In the genomic region with DNA sequence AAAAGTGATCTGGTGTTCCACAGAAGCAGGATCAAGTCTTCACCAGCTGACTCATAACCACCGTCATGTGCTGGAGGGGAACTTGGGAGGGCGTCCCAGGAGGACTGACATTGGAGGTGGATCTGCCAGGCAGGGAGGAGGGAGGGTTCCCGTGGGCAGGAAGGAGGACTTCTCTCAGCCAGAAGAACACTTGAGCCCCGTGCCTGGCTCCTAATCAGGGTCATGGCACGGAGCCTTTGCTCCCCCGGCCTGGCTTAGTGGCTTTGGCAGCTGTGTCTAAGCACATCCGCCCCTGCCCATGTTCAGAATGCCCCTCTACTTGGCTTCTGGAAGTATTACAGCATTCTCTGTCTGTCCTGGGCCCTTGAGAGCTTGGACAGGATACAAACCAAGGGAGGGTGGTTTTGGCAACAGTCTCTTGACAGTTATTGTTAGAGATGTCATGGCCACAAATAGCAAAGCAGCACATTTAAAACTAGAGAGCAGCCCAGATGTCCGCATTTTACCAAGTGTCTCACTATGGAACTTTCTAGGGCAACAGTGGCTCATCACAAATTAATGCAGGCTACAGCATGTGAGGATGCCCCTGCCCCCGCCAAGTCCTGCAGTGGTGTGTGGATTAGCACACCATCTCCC, we compare ENCODE assay signal across 9 cellular contexts. TPM values are rescaled to one million over a fixed set of nuclear protein-coding genes. Genes with fewer than 3 reads are reported as not detected.
A peak's percentile ranks its signal among the peaks of the same experiment; 100 is the strongest.
DNase-seq lines count a peak whose midpoint lies in the region; ATAC-seq, FAIRE-seq and TF ChIP-seq lines count a peak whose summit lies in the region.
"Had no signal": no experiment of that assay in that cellular context is flagged by ENCODE, and none has a peak within 500 bp of the region (broad histone marks: within the 10 kb centered on the region; RNA-seq: fewer than 3 reads in every experiment).

No MANE protein-coding gene starts in this region.

- DNase-seq in brain pericyte (ENCODE audit: low read depth, low spot score) (peak; percentile 58), islet precursor cell (peak; percentile 38), stomach (peak; percentile 31), RCC 7860 (ENCODE audit: low spot score) (no peak)
- DNase-seq in activated naive CD4-positive, alpha-beta T cell treated with anti-CD3 and anti-CD28 coated beads for 36 hours: no peak
- DNase-seq: activated CD4-positive, alpha-beta T cell treated with anti-CD3 and anti-CD28 coated beads for 4 hours had no signal

- POLR2A ChIA-PET in HEK293 (lab: Yijun Ruan, JAX): no interaction called here

- H3K9me3 ChIP-seq in HEK293 (ENCODE audit: control insufficient read depth, insufficient read depth, low read depth, low read length) (no peaks in the 10 kb centered on the region), stomach (no peaks in the 10 kb centered on the region)

- intact Hi-C loops in stomach (cut with DNase I; ENCODE audit: low total_unique reads): no loop called here
- intact Hi-C loops in activated naive CD4-positive, alpha-beta T cell treated with anti-CD3 and anti-CD28 coated beads for 36 hours (cut with micrococcal nuclease): no loop called here

- no peak overlapping the region for H3K27ac Mint-ChIP-seq in activated naive CD4-positive, alpha-beta T cell treated with anti-CD3 and anti-CD28 coated beads for 36 hours

- H3K4me1 Mint-ChIP-seq in activated naive CD4-positive, alpha-beta T cell treated with anti-CD3 and anti-CD28 coated beads for 36 hours (ENCODE audit: low read depth): no peaks in the 10 kb centered on the region

- H3K4me1 ChIP-seq in HEK293 (ENCODE audit: control insufficient read depth, insufficient read depth, low read length) (no peaks in the 10 kb centered on the region), stomach (peaks cover 0 to 15% (median 7%) of the 10 kb centered on the region in 4 donors)

- H3K4me3 Mint-ChIP-seq in activated naive CD4-positive, alpha-beta T cell treated with anti-CD3 and anti-CD28 coated beads for 36 hours: no peak overlapping the region

- CTCF ChIA-PET in HEK293 (lab: Yijun Ruan, JAX): no interaction called here
- CTCF ChIA-PET in activated naive CD4-positive, alpha-beta T cell treated with anti-CD3 and anti-CD28 coated beads for 36 hours (lab: Charles Lee): no interaction called here

- H3K9me3 Mint-ChIP-seq in activated naive CD4-positive, alpha-beta T cell treated with anti-CD3 and anti-CD28 coated beads for 36 hours: no peaks in the 10 kb centered on the region

- no peak for TF ChIP-seq CTCF in HEK293 (tag by site-specific recombination; IDR thresholded peaks at IDR 0.05)
- TF ChIP-seq CTCF in stomach (IDR thresholded peaks at IDR 0.05): no peak

- no peak for FAIRE-seq in RCC 7860 (lab: Jason Lieb, UNC)

- H3K27ac ChIP-seq in HEK293 (ENCODE audit: extremely low read depth, low read depth, low read length): no peak overlapping the region
- peak overlapping the region in 4 of 5 donors; percentile 57 to 79 (median 72) for H3K27ac ChIP-seq in stomach

- peak; percentile 9 for TF ChIP-seq EP300 in stomach (IDR thresholded peaks at IDR 0.05)

- H3K27me3 ChIP-seq in stomach: no peaks in the 10 kb centered on the region

- H3K4me3 ChIP-seq in HEK293 (ENCODE audit: low read depth, low read length): no peak overlapping the region
- H3K4me3 ChIP-seq in stomach: no peak overlapping the region

- peaks cover 20 to 82% of the 10 kb centered on the region in 2 experiments for H3K36me3 ChIP-seq in HEK293 (ENCODE audit: control insufficient read depth in 2 of 2, insufficient read depth in 1 of 2, low read length in 2 of 2)
- peaks cover 55 to 95% (median 93%) of the 10 kb centered on the region in 4 donors for H3K36me3 ChIP-seq in stomach

- 44 to 73% (median 67%) methylated on average over 9 of the region's 9 CpGs for WGBS in stomach, 5 donors

- ATAC-seq in HG03571 (IDR thresholded peaks at IDR 0.05; ENCODE audit: unreplicated experiment) (no peak), GM19351 (IDR thresholded peaks at IDR 0.05; ENCODE audit: unreplicated experiment) (no peak)

- no peak for TF ChIP-seq POLR2A in stomach (IDR thresholded peaks at IDR 0.05)

- H3K27me3 Mint-ChIP-seq in activated naive CD4-positive, alpha-beta T cell treated with anti-CD3 and anti-CD28 coated beads for 36 hours (ENCODE audit: low read depth): no peaks in the 10 kb centered on the region

- peaks cover 26% of the 10 kb centered on the region for H3K36me3 Mint-ChIP-seq in activated naive CD4-positive, alpha-beta T cell treated with anti-CD3 and anti-CD28 coated beads for 36 hours (ENCODE audit: low read depth)

TF ChIP-seq in HEK293, 187 proteins besides CTCF, POLR2A, EP300 and RAD21 (continues in another document):
- TF ChIP-seq SCRT2 (tag by site-specific recombination; IDR thresholded peaks at IDR 0.05): no peak
- TF ChIP-seq ZNF600 (tag by site-specific recombination; IDR thresholded peaks at IDR 0.05): peak; percentile 43; the same call in 1 of the 2 replicates
- TF ChIP-seq ZNF138 (tag by site-specific recombination; IDR thresholded peaks at IDR 0.05; ENCODE audit: borderline replicate concordance): no peak
- TF ChIP-seq, protein P1, sequence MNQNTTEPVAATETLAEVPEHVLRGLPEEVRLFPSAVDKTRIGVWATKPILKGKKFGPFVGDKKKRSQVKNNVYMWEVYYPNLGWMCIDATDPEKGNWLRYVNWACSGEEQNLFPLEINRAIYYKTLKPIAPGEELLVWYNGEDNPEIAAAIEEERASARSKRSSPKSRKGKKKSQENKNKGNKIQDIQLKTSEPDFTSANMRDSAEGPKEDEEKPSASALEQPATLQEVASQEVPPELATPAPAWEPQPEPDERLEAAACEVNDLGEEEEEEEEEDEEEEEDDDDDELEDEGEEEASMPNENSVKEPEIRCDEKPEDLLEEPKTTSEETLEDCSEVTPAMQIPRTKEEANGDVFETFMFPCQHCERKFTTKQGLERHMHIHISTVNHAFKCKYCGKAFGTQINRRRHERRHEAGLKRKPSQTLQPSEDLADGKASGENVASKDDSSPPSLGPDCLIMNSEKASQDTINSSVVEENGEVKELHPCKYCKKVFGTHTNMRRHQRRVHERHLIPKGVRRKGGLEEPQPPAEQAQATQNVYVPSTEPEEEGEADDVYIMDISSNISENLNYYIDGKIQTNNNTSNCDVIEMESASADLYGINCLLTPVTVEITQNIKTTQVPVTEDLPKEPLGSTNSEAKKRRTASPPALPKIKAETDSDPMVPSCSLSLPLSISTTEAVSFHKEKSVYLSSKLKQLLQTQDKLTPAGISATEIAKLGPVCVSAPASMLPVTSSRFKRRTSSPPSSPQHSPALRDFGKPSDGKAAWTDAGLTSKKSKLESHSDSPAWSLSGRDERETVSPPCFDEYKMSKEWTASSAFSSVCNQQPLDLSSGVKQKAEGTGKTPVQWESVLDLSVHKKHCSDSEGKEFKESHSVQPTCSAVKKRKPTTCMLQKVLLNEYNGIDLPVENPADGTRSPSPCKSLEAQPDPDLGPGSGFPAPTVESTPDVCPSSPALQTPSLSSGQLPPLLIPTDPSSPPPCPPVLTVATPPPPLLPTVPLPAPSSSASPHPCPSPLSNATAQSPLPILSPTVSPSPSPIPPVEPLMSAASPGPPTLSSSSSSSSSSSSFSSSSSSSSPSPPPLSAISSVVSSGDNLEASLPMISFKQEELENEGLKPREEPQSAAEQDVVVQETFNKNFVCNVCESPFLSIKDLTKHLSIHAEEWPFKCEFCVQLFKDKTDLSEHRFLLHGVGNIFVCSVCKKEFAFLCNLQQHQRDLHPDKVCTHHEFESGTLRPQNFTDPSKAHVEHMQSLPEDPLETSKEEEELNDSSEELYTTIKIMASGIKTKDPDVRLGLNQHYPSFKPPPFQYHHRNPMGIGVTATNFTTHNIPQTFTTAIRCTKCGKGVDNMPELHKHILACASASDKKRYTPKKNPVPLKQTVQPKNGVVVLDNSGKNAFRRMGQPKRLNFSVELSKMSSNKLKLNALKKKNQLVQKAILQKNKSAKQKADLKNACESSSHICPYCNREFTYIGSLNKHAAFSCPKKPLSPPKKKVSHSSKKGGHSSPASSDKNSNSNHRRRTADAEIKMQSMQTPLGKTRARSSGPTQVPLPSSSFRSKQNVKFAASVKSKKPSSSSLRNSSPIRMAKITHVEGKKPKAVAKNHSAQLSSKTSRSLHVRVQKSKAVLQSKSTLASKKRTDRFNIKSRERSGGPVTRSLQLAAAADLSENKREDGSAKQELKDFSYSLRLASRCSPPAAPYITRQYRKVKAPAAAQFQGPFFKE (tag by site-specific recombination; IDR thresholded peaks at IDR 0.05; ENCODE audit: borderline replicate concordance): no peak
- TF ChIP-seq, protein P2, sequence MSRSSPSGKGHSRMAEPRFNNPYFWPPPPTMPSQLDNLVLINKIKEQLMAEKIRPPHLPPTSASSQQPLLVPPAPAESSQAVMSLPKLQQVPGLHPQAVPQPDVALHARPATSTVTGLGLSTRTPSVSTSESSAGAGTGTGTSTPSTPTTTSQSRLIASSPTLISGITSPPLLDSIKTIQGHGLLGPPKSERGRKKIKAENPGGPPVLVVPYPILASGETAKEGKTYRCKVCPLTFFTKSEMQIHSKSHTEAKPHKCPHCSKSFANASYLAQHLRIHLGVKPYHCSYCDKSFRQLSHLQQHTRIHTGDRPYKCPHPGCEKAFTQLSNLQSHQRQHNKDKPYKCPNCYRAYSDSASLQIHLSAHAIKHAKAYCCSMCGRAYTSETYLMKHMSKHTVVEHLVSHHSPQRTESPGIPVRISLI (tag by site-specific recombination; IDR thresholded peaks at IDR 0.05): no peak
- TF ChIP-seq EGR2 (tag by site-specific recombination; IDR thresholded peaks at IDR 0.05; ENCODE audit: low read depth): peak; percentile 31; the same call in 1 of the 2 replicates

RNA-seq across cellular contexts. Expression of a gene that starts 11.5 kb away (rescaled TPM):
- total RNA-seq in stomach: 100 to 1,000 TPM in 1 of 5 donors, 10 to 100 TPM in 4; 22.8 to 126 (median 40.9) TPM
- polyA plus RNA-seq in stomach: 10 to 100 TPM; 61.2 to 99.4 (median 61.4) TPM
- 10 to 100 TPM; 91.2 to 93.8 TPM for total RNA-seq in activated naive CD4-positive, alpha-beta T cell treated with anti-CD3 and anti-CD28 coated beads for 36 hours

RNA-seq across cellular contexts. Expression of a gene that starts 12.5 kb away (rescaled TPM):
- total RNA-seq in stomach: 10 to 100 TPM in 3 of 5 donors, 1 to 10 TPM in 1, under 1 TPM in 1; 0.58 to 56.7 (median 10.5) TPM
- 1 to 10 TPM; 1.3 to 6.5 (median 4.0) TPM for polyA plus RNA-seq in stomach
- total RNA-seq in activated naive CD4-positive, alpha-beta T cell treated with anti-CD3 and anti-CD28 coated beads for 36 hours: 10 to 100 TPM; 71.5 to 72.0 TPM

RNA-seq across cellular contexts. Expression of a gene that starts 26.7 kb away (rescaled TPM):
- total RNA-seq in stomach: 100 to 1,000 TPM in 1 of 5 donors, 10 to 100 TPM in 2, 1 to 10 TPM in 2; 4.6 to 138 (median 61.3) TPM
- polyA plus RNA-seq in stomach: 1 to 10 TPM in 2 of 3 donors, under 1 TPM in 1; 0.48 to 2.0 (median 2.0) TPM
- total RNA-seq in activated naive CD4-positive, alpha-beta T cell treated with anti-CD3 and anti-CD28 coated beads for 36 hours: under 1 TPM; 0.57 TPM

RNA-seq across cellular contexts. Expression of a gene that starts 59.7 kb away (rescaled TPM):
- 10 to 100 TPM in 4 of 5 donors, 1 to 10 TPM in 1; 3.2 to 85.7 (median 40.9) TPM for total RNA-seq in stomach
- polyA plus RNA-seq in stomach: 10 to 100 TPM; 19.4 to 28.6 (median 24.3) TPM
- 10 to 100 TPM; 35.0 to 38.6 TPM for total RNA-seq in activated naive CD4-positive, alpha-beta T cell treated with anti-CD3 and anti-CD28 coated beads for 36 hours

Comparison
In these comparisons a context has a peak if more than half of its experiments do, and no peak if none do; other contexts are left out.
1. DNase-seq: peak in brain pericyte (single experiment), islet precursor cell (single experiment) and stomach (single experiment); none in activated naive CD4-positive, alpha-beta T cell treated with anti-CD3 and anti-CD28 coated beads for 36 hours (single experiment) and RCC 7860 (single experiment).